ENCODE assay signal across 19 cellular contexts in genomic region chr19:23764781-23765180, GRCh38. TPM values are rescaled to one million over a fixed set of nuclear protein-coding genes. Genes with fewer than 3 reads are reported as not detected.
DNase-seq lines count a peak whose midpoint lies in the region; ATAC-seq lines count a peak whose summit lies in the region.
"Had no signal": no experiment of that assay in that cellular context is flagged by ENCODE, and none has a peak within 500 bp of the region (broad histone marks: within the 10 kb centered on the region; RNA-seq: fewer than 3 reads in every experiment).

No MANE protein-coding gene starts in this region.

- H3K4me3 ChIP-seq in iPS-20b (ENCODE audit: low read length) = peak overlapping the region; percentile 98
- H3K4me3 ChIP-seq: ascending aorta had no signal

- H3K9me3 Mint-ChIP-seq in activated naive CD4-positive, alpha-beta T cell treated with anti-CD3 and anti-CD28 coated beads, Interleukin-2, amount 50 U/mL, for 24 hours = no peaks in the 10 kb centered on the region
- H3K9me3 Mint-ChIP-seq in activated T-helper 17 cell treated with anti-CD3 and anti-CD28 coated beads, Interleukin-2, amount 50 U/mL, for 72 hours = no peaks in the 10 kb centered on the region
- H3K9me3 Mint-ChIP-seq in stimulated activated effector memory CD8-positive, alpha-beta T cell treated with anti-CD3 and anti-CD28 coated beads, Interleukin-12 subunit alpha, Interleukin-12 subunit beta, amount 100 ng/mL, for 72 hours = no peaks in the 10 kb centered on the region

- H3K4me1 Mint-ChIP-seq in activated naive CD4-positive, alpha-beta T cell treated with anti-CD3 and anti-CD28 coated beads, Interleukin-2, amount 50 U/mL, for 24 hours = peaks cover 29% of the 10 kb centered on the region
- peaks cover 13% of the 10 kb centered on the region for H3K4me1 Mint-ChIP-seq in activated T-helper 17 cell treated with anti-CD3 and anti-CD28 coated beads, Interleukin-2, amount 50 U/mL, for 72 hours
- H3K4me1 Mint-ChIP-seq in stimulated activated effector memory CD8-positive, alpha-beta T cell treated with anti-CD3 and anti-CD28 coated beads, Interleukin-12 subunit alpha, Interleukin-12 subunit beta, amount 100 ng/mL, for 72 hours = peaks cover 23% of the 10 kb centered on the region

- ATAC-seq in activated T-helper 17 cell treated with anti-CD3 and anti-CD28 coated beads, Interleukin-2, amount 50 U/mL, for 72 hours (replicated peaks) = no peak
- no peak for ATAC-seq in stimulated activated effector memory CD8-positive, alpha-beta T cell treated with anti-CD3 and anti-CD28 coated beads, Interleukin-12 subunit alpha, Interleukin-12 subunit beta, amount 100 ng/mL, for 72 hours
- ATAC-seq: activated CD4-positive, CD25-positive, alpha-beta regulatory T cell treated with anti-CD3 and anti-CD28 coated beads, Interleukin-2, amount 50 U/mL, for 24 hours; left lobe of liver; Panc1; right cardiac atrium had no signal

- peak overlapping the region; percentile 60 for H3K27ac Mint-ChIP-seq in activated naive CD4-positive, alpha-beta T cell treated with anti-CD3 and anti-CD28 coated beads, Interleukin-2, amount 50 U/mL, for 24 hours
- H3K27ac Mint-ChIP-seq in activated T-helper 17 cell treated with anti-CD3 and anti-CD28 coated beads, Interleukin-2, amount 50 U/mL, for 72 hours = no peak overlapping the region
- no peak overlapping the region for H3K27ac Mint-ChIP-seq in stimulated activated effector memory CD8-positive, alpha-beta T cell treated with anti-CD3 and anti-CD28 coated beads, Interleukin-12 subunit alpha, Interleukin-12 subunit beta, amount 100 ng/mL, for 72 hours

- peaks cover 6% of the 10 kb centered on the region; the same call in 1 of the 2 replicates for H3K27me3 ChIP-seq in iPS-20b (ENCODE audit: insufficient read depth, low read length)
- H3K27me3 ChIP-seq: ascending aorta, transverse colon had no signal

- no peak for DNase-seq in activated naive CD4-positive, alpha-beta T cell treated with Interleukin-2 at 50 U/mL for 16 hours
- DNase-seq in stimulated activated effector memory CD8-positive, alpha-beta T cell treated with anti-CD3 and anti-CD28 coated beads, Interleukin-12 subunit alpha, Interleukin-12 subunit beta, amount 100 ng/mL, for 72 hours (ENCODE audit: low spot score in 2 of 2) = no peak
- DNase-seq in hepatic stellate cell (ENCODE audit: low spot score) (no peak), germinal center (ENCODE audit: low spot score) (no peak), superior temporal gyrus (ENCODE audit: extremely low spot score) (no peak)
- DNase-seq: ACHN, GF-D8, hypothalamus, NCI-H187, NCI-H510A, right cardiac atrium, transverse colon had no signal

- H3K4me3 Mint-ChIP-seq in activated naive CD4-positive, alpha-beta T cell treated with anti-CD3 and anti-CD28 coated beads, Interleukin-2, amount 50 U/mL, for 24 hours = peak overlapping the region; percentile 68
- H3K4me3 Mint-ChIP-seq in activated T-helper 17 cell treated with anti-CD3 and anti-CD28 coated beads, Interleukin-2, amount 50 U/mL, for 72 hours = peak overlapping the region; percentile 91
- H3K4me3 Mint-ChIP-seq in stimulated activated effector memory CD8-positive, alpha-beta T cell treated with anti-CD3 and anti-CD28 coated beads, Interleukin-12 subunit alpha, Interleukin-12 subunit beta, amount 100 ng/mL, for 72 hours = peak overlapping the region; percentile 86

- peaks cover 5% of the 10 kb centered on the region for H3K4me1 ChIP-seq in iPS-20b (ENCODE audit: insufficient read depth, low read length)
- H3K4me1 ChIP-seq: ascending aorta had no signal

- H3K9ac ChIP-seq in iPS-20b (ENCODE audit: low read depth, low read length) = no peak overlapping the region; the same call in 1 of the 2 replicates

- H3K27me3 Mint-ChIP-seq in activated naive CD4-positive, alpha-beta T cell treated with anti-CD3 and anti-CD28 coated beads, Interleukin-2, amount 50 U/mL, for 24 hours = no peaks in the 10 kb centered on the region
- no peaks in the 10 kb centered on the region for H3K27me3 Mint-ChIP-seq in activated T-helper 17 cell treated with anti-CD3 and anti-CD28 coated beads, Interleukin-2, amount 50 U/mL, for 72 hours

- peaks cover 2% of the 10 kb centered on the region for H3K36me3 Mint-ChIP-seq in activated naive CD4-positive, alpha-beta T cell treated with anti-CD3 and anti-CD28 coated beads, Interleukin-2, amount 50 U/mL, for 24 hours
- H3K36me3 Mint-ChIP-seq in activated T-helper 17 cell treated with anti-CD3 and anti-CD28 coated beads, Interleukin-2, amount 50 U/mL, for 72 hours (ENCODE audit: low read depth) = no peaks in the 10 kb centered on the region
- no peaks in the 10 kb centered on the region for H3K36me3 Mint-ChIP-seq in stimulated activated effector memory CD8-positive, alpha-beta T cell treated with anti-CD3 and anti-CD28 coated beads, Interleukin-12 subunit alpha, Interleukin-12 subunit beta, amount 100 ng/mL, for 72 hours

- no peak overlapping the region for H3K27ac ChIP-seq in iPS-20b (ENCODE audit: low read length)
- H3K27ac ChIP-seq: ascending aorta had no signal

- H3K9me3 ChIP-seq in iPS-20b (ENCODE audit: insufficient read depth, low read depth, low read length) = no peaks in the 10 kb centered on the region
- H3K9me3 ChIP-seq: ascending aorta, transverse colon had no signal

- peaks cover 34% of the 10 kb centered on the region; the same call in 1 of the 2 replicates for H3K36me3 ChIP-seq in iPS-20b (ENCODE audit: insufficient read depth, low read depth, low read length)
- H3K36me3 ChIP-seq: ascending aorta, transverse colon had no signal

RNA-seq across cellular contexts. Expression of gene ZNF681, which starts 6.1 kb away (rescaled TPM):
- 1 to 10 TPM; 2.3 to 3.1 TPM for total RNA-seq in activated T-helper 17 cell treated with anti-CD3 and anti-CD28 coated beads, Interleukin-2, amount 50 U/mL, for 72 hours
